Comparison of ENCODE assay signal across 3 cellular contexts in the genomic region with DNA sequence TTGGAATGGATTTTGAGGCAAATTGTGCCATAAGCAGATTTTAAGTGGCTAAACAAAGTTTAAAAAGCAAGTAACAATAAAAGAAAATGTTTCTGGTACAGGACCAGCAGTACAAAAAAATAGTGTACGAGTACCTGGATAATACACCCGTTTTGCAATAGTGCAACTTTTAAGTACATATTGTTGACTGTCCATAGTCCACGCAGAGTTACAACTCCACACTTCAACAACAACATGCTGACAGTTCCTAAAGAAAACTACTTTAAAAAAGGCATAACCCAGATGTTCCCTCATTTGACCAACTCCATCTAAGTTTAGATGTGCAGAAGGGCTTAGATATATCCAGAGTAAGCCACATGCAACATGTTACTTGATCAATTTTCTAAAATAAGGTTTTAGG.
TF ChIP-seq lines count a peak whose summit lies in the region.

No MANE protein-coding gene starts in this region.

TF ChIP-seq in SK-N-SH, 30 proteins besides CTCF, POLR2A, EP300 and RAD21 (continues in another document):
- TF ChIP-seq FOSL2 (IDR thresholded peaks at IDR 0.05; ENCODE audit: borderline replicate concordance, low read depth) = no peak
- TF ChIP-seq GABPA (IDR thresholded peaks at IDR 0.05; ENCODE audit: low read depth) = no peak
- TF ChIP-seq REST (IDR thresholded peaks at IDR 0.05; ENCODE audit: low read depth, low read length) = no peak
- no peak for TF ChIP-seq SMC3 (IDR thresholded peaks at IDR 0.05; ENCODE audit: low read depth, low read length)
- no peak for TF ChIP-seq EZH2phosphoT487 (IDR thresholded peaks at IDR 0.05; ENCODE audit: borderline replicate concordance, low read depth)
- no peak for TF ChIP-seq JUND (IDR thresholded peaks at IDR 0.05)
- TF ChIP-seq MAX (IDR thresholded peaks at IDR 0.05; ENCODE audit: low read depth) = no peak
- TF ChIP-seq USF1 (IDR thresholded peaks at IDR 0.05; ENCODE audit: borderline replicate concordance, low read depth) = no peak
- TF ChIP-seq NFIC (IDR thresholded peaks at IDR 0.05; ENCODE audit: borderline replicate concordance) = no peak
- no peak for TF ChIP-seq IRF3 (IDR thresholded peaks at IDR 0.05; ENCODE audit: low read depth, low read length)
- TF ChIP-seq GATA2 (CRISPR knock-in tag; IDR thresholded peaks at IDR 0.05) = no peak
- no peak for TF ChIP-seq MEF2A (IDR thresholded peaks at IDR 0.05; ENCODE audit: borderline replicate concordance, low read depth)
- no peak for TF ChIP-seq FOXM1 (IDR thresholded peaks at IDR 0.05; ENCODE audit: low read depth)
- TF ChIP-seq RFX5 (IDR thresholded peaks at IDR 0.05; ENCODE audit: low read length) = no peak
- TF ChIP-seq MXI1 (IDR thresholded peaks at IDR 0.05; ENCODE audit: low read depth, low read length) = no peak
- no peak for TF ChIP-seq YY1 (IDR thresholded peaks at IDR 0.05; ENCODE audit: low read depth)

TF ChIP-seq in SK-N-SH treated with all-trans-retinoic acid at 6 μM for 48 hours, 23 proteins besides CTCF, POLR2A, EP300 and RAD21:
- TF ChIP-seq, protein P1, sequence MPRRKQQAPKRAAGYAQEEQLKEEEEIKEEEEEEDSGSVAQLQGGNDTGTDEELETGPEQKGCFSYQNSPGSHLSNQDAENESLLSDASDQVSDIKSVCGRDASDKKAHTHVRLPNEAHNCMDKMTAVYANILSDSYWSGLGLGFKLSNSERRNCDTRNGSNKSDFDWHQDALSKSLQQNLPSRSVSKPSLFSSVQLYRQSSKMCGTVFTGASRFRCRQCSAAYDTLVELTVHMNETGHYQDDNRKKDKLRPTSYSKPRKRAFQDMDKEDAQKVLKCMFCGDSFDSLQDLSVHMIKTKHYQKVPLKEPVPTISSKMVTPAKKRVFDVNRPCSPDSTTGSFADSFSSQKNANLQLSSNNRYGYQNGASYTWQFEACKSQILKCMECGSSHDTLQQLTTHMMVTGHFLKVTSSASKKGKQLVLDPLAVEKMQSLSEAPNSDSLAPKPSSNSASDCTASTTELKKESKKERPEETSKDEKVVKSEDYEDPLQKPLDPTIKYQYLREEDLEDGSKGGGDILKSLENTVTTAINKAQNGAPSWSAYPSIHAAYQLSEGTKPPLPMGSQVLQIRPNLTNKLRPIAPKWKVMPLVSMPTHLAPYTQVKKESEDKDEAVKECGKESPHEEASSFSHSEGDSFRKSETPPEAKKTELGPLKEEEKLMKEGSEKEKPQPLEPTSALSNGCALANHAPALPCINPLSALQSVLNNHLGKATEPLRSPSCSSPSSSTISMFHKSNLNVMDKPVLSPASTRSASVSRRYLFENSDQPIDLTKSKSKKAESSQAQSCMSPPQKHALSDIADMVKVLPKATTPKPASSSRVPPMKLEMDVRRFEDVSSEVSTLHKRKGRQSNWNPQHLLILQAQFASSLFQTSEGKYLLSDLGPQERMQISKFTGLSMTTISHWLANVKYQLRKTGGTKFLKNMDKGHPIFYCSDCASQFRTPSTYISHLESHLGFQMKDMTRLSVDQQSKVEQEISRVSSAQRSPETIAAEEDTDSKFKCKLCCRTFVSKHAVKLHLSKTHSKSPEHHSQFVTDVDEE (CRISPR knock-in tag; IDR thresholded peaks at IDR 0.05) = no peak
- TF ChIP-seq ARNTL (CRISPR knock-in tag; IDR thresholded peaks at IDR 0.05; ENCODE audit: borderline replicate concordance, low read depth) (no peak), SNAI2 (CRISPR knock-in tag; IDR thresholded peaks at IDR 0.05) (no peak), ISL1 (CRISPR knock-in tag; IDR thresholded peaks at IDR 0.05) (no peak), TOX (CRISPR knock-in tag; IDR thresholded peaks at IDR 0.05; ENCODE audit: borderline replicate concordance) (no peak), OSR1 (CRISPR knock-in tag; IDR thresholded peaks at IDR 0.05) (no peak), BACH2 (CRISPR knock-in tag; IDR thresholded peaks at IDR 0.05; ENCODE audit: borderline replicate concordance) (no peak), ZNF8 (CRISPR knock-in tag; IDR thresholded peaks at IDR 0.05) (no peak), ZC3H10 (CRISPR knock-in tag; IDR thresholded peaks at IDR 0.05) (no peak), ZNF70 (CRISPR knock-in tag; IDR thresholded peaks at IDR 0.05) (no peak), PPARA (CRISPR knock-in tag; IDR thresholded peaks at IDR 0.05; ENCODE audit: borderline replicate concordance) (no peak), RARB (CRISPR knock-in tag; IDR thresholded peaks at IDR 0.05) (no peak), ZFP3 (CRISPR knock-in tag; IDR thresholded peaks at IDR 0.05) (no peak), ZNF565 (CRISPR knock-in tag; conservative IDR thresholded peaks at IDR 0.05; ENCODE audit: low read depth) (no peak), GLIS3 (CRISPR knock-in tag; IDR thresholded peaks at IDR 0.05) (no peak)
- TF ChIP-seq, protein P2, sequence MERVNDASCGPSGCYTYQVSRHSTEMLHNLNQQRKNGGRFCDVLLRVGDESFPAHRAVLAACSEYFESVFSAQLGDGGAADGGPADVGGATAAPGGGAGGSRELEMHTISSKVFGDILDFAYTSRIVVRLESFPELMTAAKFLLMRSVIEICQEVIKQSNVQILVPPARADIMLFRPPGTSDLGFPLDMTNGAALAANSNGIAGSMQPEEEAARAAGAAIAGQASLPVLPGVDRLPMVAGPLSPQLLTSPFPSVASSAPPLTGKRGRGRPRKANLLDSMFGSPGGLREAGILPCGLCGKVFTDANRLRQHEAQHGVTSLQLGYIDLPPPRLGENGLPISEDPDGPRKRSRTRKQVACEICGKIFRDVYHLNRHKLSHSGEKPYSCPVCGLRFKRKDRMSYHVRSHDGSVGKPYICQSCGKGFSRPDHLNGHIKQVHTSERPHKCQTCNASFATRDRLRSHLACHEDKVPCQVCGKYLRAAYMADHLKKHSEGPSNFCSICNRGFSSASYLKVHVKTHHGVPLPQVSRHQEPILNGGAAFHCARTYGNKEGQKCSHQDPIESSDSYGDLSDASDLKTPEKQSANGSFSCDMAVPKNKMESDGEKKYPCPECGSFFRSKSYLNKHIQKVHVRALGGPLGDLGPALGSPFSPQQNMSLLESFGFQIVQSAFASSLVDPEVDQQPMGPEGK (CRISPR knock-in tag; IDR thresholded peaks at IDR 0.05; ENCODE audit: borderline replicate concordance) = no peak
- TF ChIP-seq, protein P3, sequence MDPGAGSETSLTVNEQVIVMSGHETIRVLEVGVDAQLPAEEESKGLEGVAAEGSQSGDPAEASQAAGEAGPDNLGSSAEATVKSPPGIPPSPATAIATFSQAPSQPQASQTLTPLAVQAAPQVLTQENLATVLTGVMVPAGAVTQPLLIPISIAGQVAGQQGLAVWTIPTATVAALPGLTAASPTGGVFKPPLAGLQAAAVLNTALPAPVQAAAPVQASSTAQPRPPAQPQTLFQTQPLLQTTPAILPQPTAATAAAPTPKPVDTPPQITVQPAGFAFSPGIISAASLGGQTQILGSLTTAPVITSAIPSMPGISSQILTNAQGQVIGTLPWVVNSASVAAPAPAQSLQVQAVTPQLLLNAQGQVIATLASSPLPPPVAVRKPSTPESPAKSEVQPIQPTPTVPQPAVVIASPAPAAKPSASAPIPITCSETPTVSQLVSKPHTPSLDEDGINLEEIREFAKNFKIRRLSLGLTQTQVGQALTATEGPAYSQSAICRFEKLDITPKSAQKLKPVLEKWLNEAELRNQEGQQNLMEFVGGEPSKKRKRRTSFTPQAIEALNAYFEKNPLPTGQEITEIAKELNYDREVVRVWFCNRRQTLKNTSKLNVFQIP (CRISPR knock-in tag; IDR thresholded peaks at IDR 0.05; ENCODE audit: borderline replicate concordance, low read depth) = no peak
- TF ChIP-seq, protein P4, sequence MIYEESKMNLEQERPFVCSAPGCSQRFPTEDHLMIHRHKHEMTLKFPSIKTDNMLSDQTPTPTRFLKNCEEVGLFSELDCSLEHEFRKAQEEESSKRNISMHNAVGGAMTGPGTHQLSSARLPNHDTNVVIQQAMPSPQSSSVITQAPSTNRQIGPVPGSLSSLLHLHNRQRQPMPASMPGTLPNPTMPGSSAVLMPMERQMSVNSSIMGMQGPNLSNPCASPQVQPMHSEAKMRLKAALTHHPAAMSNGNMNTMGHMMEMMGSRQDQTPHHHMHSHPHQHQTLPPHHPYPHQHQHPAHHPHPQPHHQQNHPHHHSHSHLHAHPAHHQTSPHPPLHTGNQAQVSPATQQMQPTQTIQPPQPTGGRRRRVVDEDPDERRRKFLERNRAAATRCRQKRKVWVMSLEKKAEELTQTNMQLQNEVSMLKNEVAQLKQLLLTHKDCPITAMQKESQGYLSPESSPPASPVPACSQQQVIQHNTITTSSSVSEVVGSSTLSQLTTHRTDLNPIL (CRISPR knock-in tag; IDR thresholded peaks at IDR 0.05; ENCODE audit: low read depth) = no peak

TF ChIP-seq in endothelial cell of umbilical vein, 7 proteins besides CTCF, POLR2A, EP300 and RAD21:
- TF ChIP-seq FOS (IDR thresholded peaks at IDR 0.05; ENCODE audit: borderline replicate concordance, insufficient read depth, low read length) = no peak
- TF ChIP-seq MAX (IDR thresholded peaks at IDR 0.05; ENCODE audit: insufficient read depth, insufficient read length) = no peak
- no peak for TF ChIP-seq JUN (IDR thresholded peaks at IDR 0.05; ENCODE audit: borderline replicate concordance, insufficient read depth, insufficient read length, low read depth)
- no peak for TF ChIP-seq EZH2 (IDR thresholded peaks at IDR 0.05; ENCODE audit: borderline replicate concordance, low read depth, low read length, severe bottlenecking)
- no peak for TF ChIP-seq MYC (IDR thresholded peaks at IDR 0.05; ENCODE audit: low read depth, low read length)
- no peak for TF ChIP-seq POLR2AphosphoS5 (IDR thresholded peaks at IDR 0.05; ENCODE audit: insufficient read depth, low read depth, low read length)
- TF ChIP-seq GATA2 (IDR thresholded peaks at IDR 0.05; ENCODE audit: insufficient read depth, insufficient read length, low read depth, low read length) = no peak
